ENCODE assay signal across 8 cellular contexts in the genomic region with DNA sequence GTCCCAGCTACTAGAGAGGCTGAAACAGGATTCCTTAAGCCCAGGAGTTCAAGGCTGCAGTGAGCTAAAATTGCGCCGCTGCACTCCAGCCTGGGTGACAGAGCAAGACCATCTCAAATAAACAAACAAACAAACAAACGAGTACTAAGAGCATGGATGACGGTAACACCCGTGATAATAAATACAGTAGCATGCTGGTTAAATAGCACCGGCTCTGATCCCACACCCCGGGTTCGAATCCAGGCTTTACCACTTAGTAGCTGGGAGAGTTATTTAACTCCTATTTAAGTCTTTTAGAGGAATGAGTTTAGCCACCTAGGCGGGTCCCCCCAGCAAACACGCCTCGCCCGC. TPM values are rescaled to one million over a fixed set of nuclear protein-coding genes. Genes with fewer than 3 reads are reported as not detected.
DNase-seq lines count a peak whose midpoint lies in the region; TF ChIP-seq lines count a peak whose summit lies in the region.

No MANE protein-coding gene starts in this region.

- peaks cover 37% of the 10 kb centered on the region for H3K4me1 Mint-ChIP-seq in activated T-cell treated with anti-CD3 and anti-CD28 coated beads, Interleukin-2, amount 50 U/mL, for 24 hours (ENCODE audit: low read depth)

- peak overlapping the region; percentile 95 for H3K27ac Mint-ChIP-seq in activated T-cell treated with anti-CD3 and anti-CD28 coated beads, Interleukin-2, amount 50 U/mL, for 24 hours

- H3K27ac ChIP-seq in liver (ENCODE audit: low read depth in 1 of 2, low read length in 2 of 2) (peak overlapping the region in 1 of 2 donors; percentile 47), thymus (ENCODE audit: low read depth) (no peak overlapping the region)

- no peak for DNase-seq in activated T-cell treated with anti-CD3 and anti-CD28 coated beads, Interleukin-2, amount 50 U/mL, for 24 hours
- DNase-seq in activated T-cell treated with anti-CD3 and anti-CD28 coated beads for 4 hours (no peak), adipocyte (ENCODE audit: low read depth) (no peak), RKO (ENCODE audit: low spot score) (no peak), amniotic stem cell (lab: John Stamatoyannopoulos, UW) (no peak)
- DNase-seq in stimulated activated CD4-positive, alpha-beta T cell treated with anti-CD3 and anti-CD28 coated beads, Interleukin-1b, Interleukin-23, amount 100 ng/mL, for 48 hours, result no peak

- no peak for TF ChIP-seq RAD21 in liver (IDR thresholded peaks at IDR 0.05)

- H3K9ac ChIP-seq in adipocyte (ENCODE audit: low read length) (peak overlapping the region; percentile 99), liver (ENCODE audit: low read depth in 1 of 2, low read length in 2 of 2) (peak overlapping the region in 1 of 2 donors; percentile 85)

- peak overlapping the region; percentile 98 for H3K4me3 Mint-ChIP-seq in activated T-cell treated with anti-CD3 and anti-CD28 coated beads, Interleukin-2, amount 50 U/mL, for 24 hours

- WGBS in liver, result 19% methylated on average over 12 of the region's 12 CpGs
- WGBS in thymus, result 20% methylated on average over 12 of the region's 12 CpGs

- H3K9me3 Mint-ChIP-seq in activated T-cell treated with anti-CD3 and anti-CD28 coated beads, Interleukin-2, amount 50 U/mL, for 24 hours, result no peaks in the 10 kb centered on the region

- H3K4me3 ChIP-seq in adipocyte (ENCODE audit: low read length) (peak overlapping the region; percentile 98), liver (ENCODE audit: low read depth in 1 of 3, low read length in 3 of 3) (peak overlapping the region; percentile 75 to 99 (median 97)), thymus (ENCODE audit: low read length) (peak overlapping the region; percentile 80)

- peaks cover 10% of the 10 kb centered on the region for H3K36me3 ChIP-seq in adipocyte (ENCODE audit: control insufficient read depth, insufficient read depth, low read length, severe bottlenecking)
- H3K36me3 ChIP-seq in liver (ENCODE audit: control insufficient read depth in 4 of 4, insufficient read depth in 3 of 4, low read depth in 1 of 4, low read length in 3 of 4), result peaks cover 0 to 8% (median 4%) of the 10 kb centered on the region in 4 donors
- peaks cover 5% of the 10 kb centered on the region for H3K36me3 ChIP-seq in thymus (ENCODE audit: control insufficient read depth, insufficient read depth)

- no peaks in the 10 kb centered on the region for H3K27me3 ChIP-seq in adipocyte (replicated peaks; ENCODE audit: control insufficient read depth, insufficient read depth, low read length)
- no peaks in the 10 kb centered on the region for H3K27me3 ChIP-seq in liver (ENCODE audit: control insufficient read depth in 4 of 4, insufficient read depth in 4 of 4, low read length in 3 of 4)
- peaks cover 2% of the 10 kb centered on the region for H3K27me3 ChIP-seq in thymus (ENCODE audit: control insufficient read depth, insufficient read depth)

- peaks cover 32% of the 10 kb centered on the region for H3K36me3 Mint-ChIP-seq in activated T-cell treated with anti-CD3 and anti-CD28 coated beads, Interleukin-2, amount 50 U/mL, for 24 hours (ENCODE audit: low read depth)

- H3K4me1 ChIP-seq in adipocyte (ENCODE audit: control insufficient read depth, insufficient read depth, low read length) (peaks cover 11% of the 10 kb centered on the region), liver (ENCODE audit: control insufficient read depth in 4 of 4, insufficient read depth in 4 of 4, low read length in 3 of 4) (peaks cover 0 to 20% (median 8%) of the 10 kb centered on the region in 4 donors), thymus (ENCODE audit: control insufficient read depth, insufficient read depth, low read length) (peaks cover 7% of the 10 kb centered on the region)

- H3K9me3 ChIP-seq in adipocyte (ENCODE audit: control insufficient read depth, low read length) (no peaks in the 10 kb centered on the region), liver (ENCODE audit: control insufficient read depth in 4 of 4, low read length in 3 of 4) (no peaks in the 10 kb centered on the region), thymus (ENCODE audit: control insufficient read depth) (no peaks in the 10 kb centered on the region)

- peaks cover 11% of the 10 kb centered on the region for H3K27me3 Mint-ChIP-seq in activated T-cell treated with anti-CD3 and anti-CD28 coated beads, Interleukin-2, amount 50 U/mL, for 24 hours

- TF ChIP-seq CTCF in liver (IDR thresholded peaks at IDR 0.05; ENCODE audit: low read depth, low read length, missing input control), result no peak

TF ChIP-seq in liver, 16 proteins besides CTCF, POLR2A, EP300 and RAD21:
- TF ChIP-seq JUND (IDR thresholded peaks at IDR 0.05) (no peak), HNF4G (IDR thresholded peaks at IDR 0.05) (no peak), RXRA (IDR thresholded peaks at IDR 0.05) (no peak)
- TF ChIP-seq, protein P1, sequence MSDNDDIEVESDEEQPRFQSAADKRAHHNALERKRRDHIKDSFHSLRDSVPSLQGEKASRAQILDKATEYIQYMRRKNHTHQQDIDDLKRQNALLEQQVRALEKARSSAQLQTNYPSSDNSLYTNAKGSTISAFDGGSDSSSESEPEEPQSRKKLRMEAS (IDR thresholded peaks at IDR 0.05), result no peak

RNA-seq across cellular contexts. Expression of a gene that starts 0.3 kb away (rescaled TPM):
- 10 to 100 TPM; 13.6 to 17.9 TPM for total RNA-seq in liver
- polyA plus RNA-seq in liver (10 to 100 TPM in 1 of 2 donors, 1 to 10 TPM in 1; 6.5 to 15.2 TPM), thymus (27.5 TPM)

RNA-seq across cellular contexts. Expression of a gene that starts 30.9 kb away (rescaled TPM):
- not detected for total RNA-seq in liver
- polyA plus RNA-seq in liver, result not detected
- polyA plus RNA-seq in thymus, result 0.34 TPM

RNA-seq across cellular contexts. Expression of a gene that starts 53.2 kb away (rescaled TPM):
- 100 to 1,000 TPM in 1 of 2 donors, 10 to 100 TPM in 1; 52.4 to 201 TPM for total RNA-seq in liver
- polyA plus RNA-seq in liver (100 to 1,000 TPM in 1 of 2 donors, 10 to 100 TPM in 1; 81.6 to 205 TPM), thymus (8.6 TPM)
